Comparison of ENCODE assay signal across 1 cellular context in the genomic region with DNA sequence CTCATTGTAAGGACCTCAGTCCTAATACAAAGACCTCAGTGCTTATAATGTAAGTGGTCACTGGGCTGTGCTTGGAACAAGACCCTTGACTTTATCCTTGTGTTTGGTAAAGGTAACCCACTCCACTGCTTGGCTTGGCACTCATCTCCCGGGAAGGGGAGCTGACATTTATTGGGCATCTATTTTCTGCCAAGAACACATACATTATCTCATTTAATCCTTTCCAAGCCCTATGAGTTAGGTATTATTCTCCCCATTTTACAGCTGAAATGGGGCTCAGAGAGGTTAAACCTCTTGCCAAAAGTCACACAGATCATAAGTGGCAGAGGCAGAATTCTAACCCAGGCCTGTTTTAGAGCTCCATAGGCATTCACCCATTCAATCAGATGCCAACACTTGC.
TF ChIP-seq lines count a peak whose summit lies in the region.

No MANE protein-coding gene starts in this region.

TF ChIP-seq in HepG2, 621 proteins besides CTCF, POLR2A, EP300 and RAD21:
- TF ChIP-seq DNMT3B (CRISPR knock-in tag; conservative IDR thresholded peaks at IDR 0.05) (no peak), ZNF746 (CRISPR knock-in tag; IDR thresholded peaks at IDR 0.05) (no peak), NFE2L2 (IDR thresholded peaks at IDR 0.05; ENCODE audit: low read length) (no peak), ATF7 (IDR thresholded peaks at IDR 0.05) (no peak), ATF7 (CRISPR knock-in tag; IDR thresholded peaks at IDR 0.05) (no peak), AGO1 (IDR thresholded peaks at IDR 0.05; ENCODE audit: low read depth, low read length, poor library complexity, severe bottlenecking) (no peak)
TF ChIP-seq in HepG2: peak in this region for 0.
